Comparison of ENCODE assay signal across 8 cellular contexts in the genomic region with DNA sequence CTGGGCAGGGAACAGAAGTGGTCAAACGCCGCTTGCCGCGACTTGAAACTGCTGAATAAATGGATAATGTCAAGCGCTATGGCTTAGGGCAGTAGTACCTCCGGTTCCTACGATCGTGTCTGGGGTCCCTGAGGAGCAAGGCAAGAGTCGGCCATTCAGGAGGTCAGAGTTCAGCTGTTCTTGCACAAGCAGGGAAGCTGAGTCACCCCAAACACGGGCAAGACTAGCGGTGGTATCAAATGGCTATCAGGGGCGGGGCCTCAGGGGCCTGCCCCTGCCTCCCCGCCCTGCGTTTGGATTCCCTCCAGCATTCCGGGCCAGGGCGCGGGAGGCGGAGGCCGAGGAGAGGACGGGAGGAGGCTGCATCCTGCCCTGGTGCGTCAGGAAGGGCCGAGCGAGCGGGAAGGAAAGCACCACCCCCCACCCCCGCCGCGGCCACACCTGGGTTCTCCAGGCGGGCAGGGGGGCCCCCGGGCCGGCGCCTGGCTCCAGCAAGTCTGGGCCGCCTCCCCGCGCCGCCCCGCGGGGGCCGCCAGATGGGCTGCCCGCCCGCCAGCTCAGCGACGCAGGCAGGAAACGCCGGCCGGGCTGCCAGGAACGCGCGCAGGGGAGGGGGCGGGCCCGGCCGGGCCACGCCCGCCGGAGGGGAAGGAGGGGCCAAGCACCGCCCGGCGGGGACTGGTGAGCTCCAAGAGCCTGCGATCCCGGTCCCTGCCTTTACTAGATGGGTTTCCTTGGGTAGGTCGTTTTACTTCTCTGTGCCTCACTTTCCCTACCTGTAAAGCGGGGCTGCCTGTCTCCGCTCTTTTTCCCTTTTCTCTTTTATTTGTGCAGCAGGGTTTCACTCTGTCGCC. TPM values are rescaled to one million over a fixed set of nuclear protein-coding genes. Genes with fewer than 3 reads are reported as not detected.
DNase-seq lines count a peak whose midpoint lies in the region; ATAC-seq, FAIRE-seq and TF ChIP-seq lines count a peak whose summit lies in the region.

No MANE protein-coding gene starts in this region.

- H2BK15ac ChIP-seq in H1 (ENCODE audit: low read length): peak overlapping the region; percentile 36; the same call in 1 of the 2 replicates

- H3K9me3 ChIP-seq in H1 (ENCODE audit: insufficient read depth in 2 of 2, low read depth in 1 of 2, low read length in 1 of 2): no peaks in the 10 kb centered on the region

- H2AFZ ChIP-seq in H1 (ENCODE audit: low read length): no peak overlapping the region

- peak overlapping the region; percentile 34 to 54 (median 45) for H3K4me3 ChIP-seq in H1 (ENCODE audit: extremely low read depth in 1 of 4, insufficient read depth in 2 of 4, low read depth in 3 of 4, low read length in 4 of 4)

- no peak for FAIRE-seq in H1 (lab: Jason Lieb, UNC)

- H3K79me1 ChIP-seq in H1 (ENCODE audit: low read depth, low read length): no peaks in the 10 kb centered on the region

- peak overlapping the region; percentile 99 for H2BK12ac ChIP-seq in H1 (ENCODE audit: low read depth, low read length)

- peaks cover 0 to 9% (median 4%) of the 10 kb centered on the region in 4 experiments; a peak in 5 of 8 replicates for H3K36me3 ChIP-seq in H1 (ENCODE audit: control insufficient read depth in 2 of 4, insufficient read depth in 4 of 4, low read length in 3 of 4)

- peak in 1 of 2 experiments; percentile 28; a peak in 2 of 4 replicates for TF ChIP-seq RAD21 in H1 (IDR thresholded peaks at IDR 0.05 in 1 of 2, conservative IDR thresholded peaks at IDR 0.05 in 1 of 2; ENCODE audit: low read depth in 2 of 2, low read length in 2 of 2)

- 0 out of 4 replicates have a peak, but pooled peaks cover 0 to 3% of the 10 kb centered on the region in 2 experiments for H3K79me2 ChIP-seq in H1 (ENCODE audit: control insufficient read depth in 1 of 2, insufficient read depth in 2 of 2, low read length in 2 of 2)

- peak overlapping the region; percentile 79; the same call in 1 of the 2 replicates for H2AK5ac ChIP-seq in H1 (ENCODE audit: low read depth, low read length)

- peak overlapping the region; percentile 40 to 95 for H3K4me2 ChIP-seq in H1 (ENCODE audit: insufficient read depth in 1 of 2, low read depth in 2 of 2, low read length in 2 of 2)

- no peaks in the 10 kb centered on the region for H3K9me3 Mint-ChIP-seq in activated CD8-positive, alpha-beta memory T cell treated with anti-CD3 and anti-CD28 coated beads, Interleukin-2, amount 10 ng/mL, durations not matched to agents 7 days and 5 days (ENCODE audit: low read depth)

- WGBS in H1 (ENCODE audit: extremely low coverage in 1 of 2, insufficient coverage in 1 of 2, insufficient read length in 1 of 2, insufficient replicate concordance in 2 of 2, low coverage in 1 of 2, low lambda C conversion rate in 2 of 2, missing lambda C conversion rate in 1 of 2), 2 experiments: 3% methylated on average over 37 of the region's 63 CpGs; no CpG with 5 or more reads in 1 of the 2 experiments

- H2BK5ac ChIP-seq in H1 (ENCODE audit: low read depth, low read length): peak overlapping the region; percentile 98

- ATAC-seq in GM21367 (IDR thresholded peaks at IDR 0.05; ENCODE audit: unreplicated experiment): peak; percentile 85
- peak; percentile 94 for ATAC-seq in activated CD8-positive, alpha-beta memory T cell treated with anti-CD3 and anti-CD28 coated beads, Interleukin-2, amount 10 ng/mL, durations not matched to agents 7 days and 5 days

- H4K5ac ChIP-seq in H1 (ENCODE audit: insufficient read length, low read depth, low read length): peak overlapping the region; percentile 81

- H3K23ac ChIP-seq in H1 (ENCODE audit: insufficient read length): no peak overlapping the region

- H4K91ac ChIP-seq in H1 (replicated peaks; ENCODE audit: insufficient read length, low read length): peak overlapping the region; percentile 94

- peak overlapping the region; percentile 14 for H2BK120ac ChIP-seq in H1 (replicated peaks; ENCODE audit: low read depth, low read length)

- H3K4me1 Mint-ChIP-seq in activated CD8-positive, alpha-beta memory T cell treated with anti-CD3 and anti-CD28 coated beads, Interleukin-2, amount 10 ng/mL, durations not matched to agents 7 days and 5 days: peaks cover 19% of the 10 kb centered on the region

- H3K18ac ChIP-seq in H1 (ENCODE audit: extremely low read depth, low read length): peak overlapping the region; percentile 93

- peak overlapping the region; percentile 69 for H4K8ac ChIP-seq in H1 (ENCODE audit: extremely low read depth, insufficient read depth, low read length)

- POLR2A ChIA-PET in H1 (lab: Charles Lee; ENCODE audit: partially characterized antibody): interaction anchor here (0.7 to 24.3 kb wide), 17 partner anchors 8 to 243 kb away, joined by 3 to 1033 read pairs (median 5); a partner anchor contains a TSS

- H3K4ac ChIP-seq in H1 (replicated peaks; ENCODE audit: insufficient read length, low read depth, low read length): peak overlapping the region; percentile 51

- no peak overlapping the region for H3K14ac ChIP-seq in H1 (ENCODE audit: insufficient read length)

- H3K56ac ChIP-seq in H1 (replicated peaks; ENCODE audit: insufficient read length, low read depth, low read length): peak overlapping the region; percentile 90

- H3K23me2 ChIP-seq in H1 (ENCODE audit: low read depth, low read length): peaks cover 3% of the 10 kb centered on the region; the same call in 1 of the 2 replicates

- CTCF ChIA-PET in activated CD8-positive, alpha-beta memory T cell treated with anti-CD3 and anti-CD28 coated beads, Interleukin-2, amount 10 ng/mL, durations not matched to agents 7 days and 5 days (lab: Charles Lee): interaction anchor here (0.7 to 31.0 kb wide), 12 partner anchors 13 to 374 kb away, joined by 3 to 1101 read pairs (median 5); a partner anchor contains a TSS
- CTCF ChIA-PET in H1 (lab: Charles Lee; ENCODE audit: partially characterized antibody): interaction anchor here (1.3 to 30.5 kb wide), 7 partner anchors 12 to 87 kb away, joined by 4 to 1559 read pairs (median 7); a partner anchor contains a TSS

- H3K9ac ChIP-seq in H1 (replicated peaks in 1 of 4; ENCODE audit: extremely low read depth in 1 of 4, low read depth in 3 of 4, low read length in 3 of 4): peak overlapping the region; percentile 26 to 56 (median 52)

- TF ChIP-seq EP300 in H1 (IDR thresholded peaks at IDR 0.05; ENCODE audit: borderline replicate concordance in 1 of 2, low read depth in 2 of 2, low read length in 2 of 2): peak; percentile 3 to 94

- H3K4me1 ChIP-seq in H1 (replicated peaks in 1 of 4; ENCODE audit: control insufficient read depth in 3 of 4, insufficient read depth in 4 of 4, low read length in 3 of 4): peaks cover 13 to 36% (median 27%) of the 10 kb centered on the region in 4 experiments

- TF ChIP-seq POLR2A in H1 (IDR thresholded peaks at IDR 0.05; ENCODE audit: control extremely low read depth in 1 of 2, low read depth in 2 of 2, low read length in 2 of 2): peak; percentile 98

- H3K27ac ChIP-seq in H1 (ENCODE audit: low read depth, low read length): peak overlapping the region; percentile 86

- peaks cover 12% of the 10 kb centered on the region for H3K27me3 Mint-ChIP-seq in activated CD8-positive, alpha-beta memory T cell treated with anti-CD3 and anti-CD28 coated beads, Interleukin-2, amount 10 ng/mL, durations not matched to agents 7 days and 5 days

- H3K27ac Mint-ChIP-seq in activated CD8-positive, alpha-beta memory T cell treated with anti-CD3 and anti-CD28 coated beads, Interleukin-2, amount 10 ng/mL, durations not matched to agents 7 days and 5 days: peak overlapping the region; percentile 81

- H3K36me3 Mint-ChIP-seq in activated CD8-positive, alpha-beta memory T cell treated with anti-CD3 and anti-CD28 coated beads, Interleukin-2, amount 10 ng/mL, durations not matched to agents 7 days and 5 days: no peaks in the 10 kb centered on the region

- TF ChIP-seq CTCF in H1 (IDR thresholded peaks at IDR 0.05; ENCODE audit: control extremely low read depth in 1 of 3, insufficient read depth in 1 of 3, low read depth in 1 of 3, low read length in 3 of 3): 0 out of 4 replicates have a peak, but pooled peaks of 1 of the 3 experiments have one; percentile 19

- H4K20me1 ChIP-seq in H1 (replicated peaks in 1 of 2; ENCODE audit: control insufficient read depth in 1 of 2, insufficient read depth in 2 of 2, low read length in 2 of 2): no peaks in the 10 kb centered on the region

- no peaks in the 10 kb centered on the region for H3K27me3 ChIP-seq in H1 (replicated peaks in 1 of 4; ENCODE audit: control insufficient read depth in 3 of 4, extremely low read depth in 1 of 4, insufficient read depth in 3 of 4, low read length in 3 of 4)

- H2BK20ac ChIP-seq in H1 (ENCODE audit: low read length): no peak overlapping the region; the same call in 1 of the 2 replicates

- DNase-seq in COLO668 (lab: John Stamatoyannopoulos, UW; ENCODE audit: unreplicated experiment) (peak; percentile 99), HT1080 (ENCODE audit: low read depth) (peak; percentile 99), NOMO-1 (lab: John Stamatoyannopoulos, UW; ENCODE audit: unreplicated experiment in 2 of 2) (peak; percentile 89 to 95), H1 (ENCODE audit: low read depth in 1 of 2, low spot score in 2 of 2) (peak; percentile 88 to 92), mesenteric fat pad (ENCODE audit: low spot score) (peak; percentile 98)
- peak; percentile 91 for DNase-seq in activated CD8-positive, alpha-beta memory T cell treated with anti-CD3 and anti-CD28 coated beads, Interleukin-2, amount 10 ng/mL, durations not matched to agents 7 days and 5 days
- peak; percentile 69 for DNase-seq in stimulated activated CD8-positive, alpha-beta memory T cell treated with anti-CD3 and anti-CD28 coated beads, Interleukin-15, amount 100 ng/mL, for 1 hour (ENCODE audit: low read depth)

- peak overlapping the region; percentile 80 for H3K4me3 Mint-ChIP-seq in activated CD8-positive, alpha-beta memory T cell treated with anti-CD3 and anti-CD28 coated beads, Interleukin-2, amount 10 ng/mL, durations not matched to agents 7 days and 5 days

RNA-seq across cellular contexts. Expression of a gene that starts 32.2 kb away (rescaled TPM):
- 421 and 433 TPM in 2 replicates for total RNA-seq in HT1080 (2014; rRNA removed; shearing (Covaris generic))
- 362 and 372 TPM in 2 replicates for polyA plus RNA-seq in HT1080 (2015; cell fraction: cytosol; rRNA removed)
- 449 and 487 TPM in 2 replicates for polyA plus RNA-seq in HT1080 (2015; cell fraction: nucleus; rRNA removed)
- not detected for total RNA-seq in activated CD8-positive, alpha-beta memory T cell treated with anti-CD3 and anti-CD28 coated beads, Interleukin-2, amount 10 ng/mL, durations not matched to agents 7 days and 5 days
- total RNA-seq in H1 (2021; fragmentation: NEBNext Ultra II Directional; extraction: Animal tissue kit (Norgen Biotek cat#: 25700)): 120 and 131 TPM in 2 replicates
- polyA plus RNA-seq in H1 (2011; rRNA removed): 357 and 566 TPM in 2 replicates
- polyA plus RNA-seq in H1 (2011; cell fraction: cytosol; rRNA removed): 348 TPM
- 267 TPM for polyA plus RNA-seq in H1 (2011; cell fraction: nucleus; rRNA removed)
- 86.5 to 154 TPM (median 117 TPM) in 4 replicates for polyA plus RNA-seq in H1 (2012, experiment 1 of 2)
- polyA plus RNA-seq in H1 (2012, experiment 2 of 2): 207 TPM
- polyA plus RNA-seq in H1 (2013, experiment 1 of 2): 89.8 TPM
- polyA plus RNA-seq in H1 (2013, experiment 2 of 2): 87.6 TPM
- polyA minus RNA-seq in H1 (2011; rRNA and poly(A)+ RNA removed): 27.5 and 45.7 TPM in 2 replicates
- 181 TPM for polyA minus RNA-seq in H1 (2011; cell fraction: cytosol; rRNA and poly(A)+ RNA removed)
- 200 TPM for polyA minus RNA-seq in H1 (2011; cell fraction: nucleus; rRNA and poly(A)+ RNA removed)
- 223 TPM for total RNA-seq in mesenteric fat pad

RNA-seq across cellular contexts. Expression of a gene that starts 58.7 kb away (rescaled TPM):
- 64.3 and 83.5 TPM in 2 replicates for total RNA-seq in HT1080 (2014; rRNA removed; shearing (Covaris generic))
- polyA plus RNA-seq in HT1080 (2015; cell fraction: cytosol; rRNA removed): 193 and 201 TPM in 2 replicates
- 243 and 272 TPM in 2 replicates for polyA plus RNA-seq in HT1080 (2015; cell fraction: nucleus; rRNA removed)
- total RNA-seq in activated CD8-positive, alpha-beta memory T cell treated with anti-CD3 and anti-CD28 coated beads, Interleukin-2, amount 10 ng/mL, durations not matched to agents 7 days and 5 days: 100 to 1,000 TPM; 151 to 152 TPM
- 118 TPM in 2 replicates for total RNA-seq in H1 (2021; fragmentation: NEBNext Ultra II Directional; extraction: Animal tissue kit (Norgen Biotek cat#: 25700))
- polyA plus RNA-seq in H1 (2011; rRNA removed): 183 and 189 TPM in 2 replicates
- 125 TPM for polyA plus RNA-seq in H1 (2011; cell fraction: cytosol; rRNA removed)
- polyA plus RNA-seq in H1 (2011; cell fraction: nucleus; rRNA removed): 156 TPM
- polyA plus RNA-seq in H1 (2012, experiment 1 of 2): 139 to 179 TPM (median 167 TPM) in 4 replicates
- polyA plus RNA-seq in H1 (2012, experiment 2 of 2): 235 TPM
- 174 TPM for polyA plus RNA-seq in H1 (2013, experiment 1 of 2)
- 181 TPM for polyA plus RNA-seq in H1 (2013, experiment 2 of 2)
- 182 and 185 TPM in 2 replicates for polyA minus RNA-seq in H1 (2011; rRNA and poly(A)+ RNA removed)
- polyA minus RNA-seq in H1 (2011; cell fraction: cytosol; rRNA and poly(A)+ RNA removed): 109 TPM
- polyA minus RNA-seq in H1 (2011; cell fraction: nucleus; rRNA and poly(A)+ RNA removed): 159 TPM
- total RNA-seq in mesenteric fat pad: 186 TPM

Comparison
In these comparisons a context has a peak if more than half of its experiments do, and no peak if none do; other contexts are left out.
1. Peak in every context shown above with its lines: DNase-seq, ATAC-seq, H3K4me3 ChIP-seq and H3K27ac ChIP-seq.
2. RNA of a gene that starts 32.2 kb away (total RNA-seq): 421 to 433 TPM in HT1080, 223 TPM in mesenteric fat pad (single experiment) and 120 to 131 TPM in H1; not detected in activated CD8-positive, alpha-beta memory T cell treated with anti-CD3 and anti-CD28 coated beads, Interleukin-2, amount 10 ng/mL, durations not matched to agents 7 days and 5 days; every median in the first group is over 100 times any median in the second.